Comparison of ENCODE assay signal across 17 cellular contexts in the genomic region with DNA sequence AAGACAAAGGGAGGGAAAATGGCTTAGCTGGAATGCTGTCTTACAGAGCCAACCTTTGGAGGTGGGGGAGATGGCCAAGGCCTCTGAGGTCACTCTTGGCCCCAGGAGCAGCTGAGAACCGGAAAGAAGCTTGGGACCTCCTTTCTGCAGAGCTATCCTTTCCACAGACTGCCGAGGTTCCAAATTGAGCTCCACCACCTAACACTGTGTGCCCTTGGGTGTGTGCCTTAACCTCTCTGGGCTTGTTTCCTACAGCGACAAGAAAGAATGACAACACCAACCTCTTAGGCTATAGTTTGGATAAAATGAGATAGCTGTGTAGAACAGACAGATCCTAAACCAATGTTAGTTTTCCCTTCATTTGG. TPM values are rescaled to one million over a fixed set of nuclear protein-coding genes. Genes with fewer than 3 reads are reported as not detected.
DNase-seq lines count a peak whose midpoint lies in the region; FAIRE-seq and TF ChIP-seq lines count a peak whose summit lies in the region.
"Had no signal": no experiment of that assay in that cellular context is flagged by ENCODE, and none has a peak within 500 bp of the region (broad histone marks: within the 10 kb centered on the region; RNA-seq: fewer than 3 reads in every experiment).

No MANE protein-coding gene starts in this region.

- H3F3A ChIP-seq in Loucy (ENCODE audit: low read depth), result no peaks in the 10 kb centered on the region

- H2AFZ ChIP-seq in Loucy (ENCODE audit: low read length) (no peak overlapping the region), neuron (ENCODE audit: low read depth, low read length) (peak overlapping the region; percentile 94), mammary epithelial cell (ENCODE audit: low read depth, low read length) (no peak overlapping the region)

- H3K9ac ChIP-seq in Loucy (ENCODE audit: low read depth, low read length, poor library complexity, severe bottlenecking) (no peak overlapping the region), mammary epithelial cell (ENCODE audit: insufficient read depth, low read length) (no peak overlapping the region)

- CTCF ChIA-PET in mammary epithelial cell (lab: Charles Lee; ENCODE audit: low non-redundant PET), result no interaction called here

- H3K4me3 ChIP-seq in Loucy (ENCODE audit: low read length, poor library complexity, severe bottlenecking) (no peak overlapping the region), neuron (ENCODE audit: low read length) (peak overlapping the region; percentile 51), mammary epithelial cell (replicated peaks in 1 of 3; ENCODE audit: insufficient read depth in 1 of 3, low read depth in 2 of 3, low read length in 3 of 3) (no peak overlapping the region)
- H3K4me3 ChIP-seq in effector memory CD4-positive, alpha-beta T cell (ENCODE audit: insufficient read depth, low read depth, low read length, poor library complexity, severe bottlenecking), result peak overlapping the region; percentile 2

- TF ChIP-seq POLR2A in GM12891 (IDR thresholded peaks at IDR 0.05; ENCODE audit: low read depth, low read length), result no peak

- H3K4me2 ChIP-seq in Loucy (ENCODE audit: low read depth, low read length, poor library complexity, severe bottlenecking), result peak overlapping the region; percentile 77
- H3K4me2 ChIP-seq in mammary epithelial cell (ENCODE audit: insufficient read depth, low read depth, low read length), result no peak overlapping the region

- H3K9me2 ChIP-seq in Loucy (replicated peaks; ENCODE audit: low read depth, low read length), result no peaks in the 10 kb centered on the region

- DNase-seq in GM12891 (ENCODE audit: insufficient read length, low spot score), result no peak
- no peak for DNase-seq in effector memory CD4-positive, alpha-beta T cell
- no peak for DNase-seq in AG08395 (ENCODE audit: low spot score)
- DNase-seq in mammary epithelial cell, result no peak
- DNase-seq in AML-193 (lab: John Stamatoyannopoulos, UW), result no peak
- DNase-seq: gastrocnemius medialis, OCI-M1 had no signal

- no peaks in the 10 kb centered on the region for H3K9me3 ChIP-seq in Loucy (ENCODE audit: insufficient read depth, low read depth, low read length)
- H3K9me3 ChIP-seq in effector memory CD4-positive, alpha-beta T cell (ENCODE audit: control insufficient read depth, low read length), result no peaks in the 10 kb centered on the region
- no peaks in the 10 kb centered on the region for H3K9me3 ChIP-seq in neuron (ENCODE audit: low read length)
- no peaks in the 10 kb centered on the region for H3K9me3 ChIP-seq in mammary epithelial cell (replicated peaks; ENCODE audit: insufficient read depth, low read length)
- H3K9me3 ChIP-seq: gastrocnemius medialis, transverse colon had no signal

- intact Hi-C loops in mammary epithelial cell (cut with micrococcal nuclease), result no loop called here

- H3K27ac ChIP-seq in effector memory CD4-positive, alpha-beta T cell (ENCODE audit: insufficient read depth, low read length, poor library complexity, severe bottlenecking), result no peak overlapping the region
- H3K27ac ChIP-seq in mammary epithelial cell (ENCODE audit: insufficient read depth, low read depth, low read length), result no peak overlapping the region
- H3K27ac ChIP-seq: gastrocnemius medialis, transverse colon had no signal

- dilution Hi-C loops in mammary epithelial cell (cut with HindIII; ENCODE audit: low sequenced_read_pairs), result no loop called here

- H3K27me3 ChIP-seq in Loucy (ENCODE audit: insufficient read depth, low read length, poor library complexity, severe bottlenecking) (no peaks in the 10 kb centered on the region), neuron (ENCODE audit: insufficient read depth, low read length) (peaks cover 5% of the 10 kb centered on the region), mammary epithelial cell (ENCODE audit: insufficient read depth, low read length) (peaks cover 25% of the 10 kb centered on the region)
- no peaks in the 10 kb centered on the region for H3K27me3 ChIP-seq in effector memory CD4-positive, alpha-beta T cell (replicated peaks; ENCODE audit: control insufficient read depth, insufficient read depth, low read length, poor library complexity, severe bottlenecking)

- BruUV-seq in mammary epithelial cell (replicated peaks; lab: Mats Ljungman, UMichigan), result no TSS peak

- 60% methylated on average over 3 of the region's 3 CpGs for WGBS in mammary epithelial cell (ENCODE audit: low coverage, missing lambda C conversion rate)

- H3K4me1 ChIP-seq in Loucy (ENCODE audit: insufficient read depth, low read length, poor library complexity, severe bottlenecking) (peaks cover 8% of the 10 kb centered on the region), neuron (ENCODE audit: insufficient read depth, low read length) (peaks cover 35% of the 10 kb centered on the region), mammary epithelial cell (ENCODE audit: insufficient read depth, low read length) (peaks cover 6% of the 10 kb centered on the region)
- H3K4me1 ChIP-seq in effector memory CD4-positive, alpha-beta T cell (ENCODE audit: control insufficient read depth, insufficient read depth, low read length, poor library complexity, severe bottlenecking), result peaks cover 11% of the 10 kb centered on the region

- H3K36me3 ChIP-seq in Loucy (ENCODE audit: insufficient read depth, low read length) (peaks cover 25% of the 10 kb centered on the region; the same call in 1 of the 2 replicates), neuron (ENCODE audit: insufficient read depth, low read length) (no peaks in the 10 kb centered on the region), mammary epithelial cell (ENCODE audit: insufficient read depth, low read length) (no peaks in the 10 kb centered on the region)
- peaks cover 9% of the 10 kb centered on the region for H3K36me3 ChIP-seq in effector memory CD4-positive, alpha-beta T cell (ENCODE audit: control insufficient read depth, insufficient read depth, low read length)

- H4K20me1 ChIP-seq in Loucy (ENCODE audit: insufficient read depth, low read length, poor library complexity, severe bottlenecking), result no peaks in the 10 kb centered on the region
- no peaks in the 10 kb centered on the region for H4K20me1 ChIP-seq in mammary epithelial cell (ENCODE audit: insufficient read depth, low read length)

- in situ Hi-C loops in mammary epithelial cell (cut with MboI; ENCODE audit: low sequenced_read_pairs in 2 of 2), result no loop called here

- TF ChIP-seq CTCF in Loucy (conservative IDR thresholded peaks at IDR 0.05; ENCODE audit: low read length) (no peak), mammary epithelial cell (conservative IDR thresholded peaks at IDR 0.05 in 1 of 2, IDR thresholded peaks at IDR 0.05 in 1 of 2; ENCODE audit: extremely low read depth in 1 of 2, insufficient read depth in 1 of 2, low read depth in 1 of 2, low read length in 2 of 2) (no peak)

- FAIRE-seq in GM12891 (lab: Jason Lieb, UNC), result peak; percentile 16
- FAIRE-seq: endometrium, G401.6, GM19239, keratinocyte had no signal

- H3K79me2 ChIP-seq in Loucy (ENCODE audit: insufficient read depth, low read length), result no peaks in the 10 kb centered on the region
- no peaks in the 10 kb centered on the region for H3K79me2 ChIP-seq in mammary epithelial cell (ENCODE audit: insufficient read depth, low read length)

TF ChIP-seq in GM12891, 5 proteins besides CTCF, POLR2A, EP300 and RAD21:
- TF ChIP-seq POU2F2 (IDR thresholded peaks at IDR 0.05; ENCODE audit: low read depth, low read length) (no peak), SPI1 (IDR thresholded peaks at IDR 0.05; ENCODE audit: low read depth, low read length) (no peak), POLR2AphosphoS5 (IDR thresholded peaks at IDR 0.05; ENCODE audit: low read depth, low read length) (no peak), TAF1 (IDR thresholded peaks at IDR 0.05; ENCODE audit: low read depth, low read length) (no peak), PAX5 (IDR thresholded peaks at IDR 0.05; ENCODE audit: insufficient read depth, low read length, severe bottlenecking) (no peak)

RNA-seq across cellular contexts. Expression of a gene that starts 23.2 kb away (rescaled TPM):
- polyA plus RNA-seq in GM12891 (2012; ENCODE audit: low read depth, missing spikeins), result not detected
- total RNA-seq in mammary epithelial cell, result under 1 TPM; 0.31 to 0.33 TPM
- 0.06 TPM for polyA plus RNA-seq in mammary epithelial cell
- polyA minus RNA-seq in mammary epithelial cell, result 0.21 TPM
- total RNA-seq: IMR-90 had no signal

RNA-seq across cellular contexts. Expression of a gene that starts 31.9 kb away (rescaled TPM):
- 6.2 TPM for polyA plus RNA-seq in GM12891 (2012; ENCODE audit: low read depth, missing spikeins)
- 1 to 10 TPM; 1.4 to 2.2 TPM for total RNA-seq in mammary epithelial cell
- 0.48 TPM for polyA plus RNA-seq in mammary epithelial cell
- polyA minus RNA-seq in mammary epithelial cell, result not detected

RNA-seq across cellular contexts. Expression of a gene that starts 47.0 kb away (rescaled TPM):
- 127 TPM for polyA plus RNA-seq in GM12891 (2012; ENCODE audit: low read depth, missing spikeins)
- total RNA-seq in mammary epithelial cell, result 10 to 100 TPM; 24.8 to 58.9 TPM
- polyA plus RNA-seq in mammary epithelial cell, result 124 TPM
- 173 TPM for polyA minus RNA-seq in mammary epithelial cell

RNA-seq across cellular contexts. Expression of a gene that starts 53.8 kb away (rescaled TPM):
- polyA plus RNA-seq in GM12891 (2012; ENCODE audit: low read depth, missing spikeins), result not detected
- not detected for total RNA-seq in mammary epithelial cell
- not detected for polyA plus RNA-seq in mammary epithelial cell
- polyA minus RNA-seq in mammary epithelial cell, result not detected
- total RNA-seq: activated naive CD4-positive, alpha-beta T cell treated with anti-CD3 and anti-CD28 coated beads, Interleukin-2, amount 50 U/mL, for 72 hours; IMR-90; renal cortical epithelial cell; transverse colon had no signal
- polyA plus RNA-seq: IMR-90, keratinocyte had no signal

RNA-seq across cellular contexts. Expression of a gene that starts 56.6 kb away (rescaled TPM):
- 74.8 TPM for polyA plus RNA-seq in GM12891 (2012; ENCODE audit: low read depth, missing spikeins)
- total RNA-seq in mammary epithelial cell, result 10 to 100 TPM; 22.7 to 27.6 TPM
- polyA plus RNA-seq in mammary epithelial cell, result 105 TPM
- 69.4 TPM for polyA minus RNA-seq in mammary epithelial cell

Comparison
In these comparisons a context has a peak if more than half of its experiments do, and no peak if none do; other contexts are left out.
1. H3K4me3 ChIP-seq: peak in effector memory CD4-positive, alpha-beta T cell (single experiment) and neuron (single experiment); none in Loucy (single experiment) and mammary epithelial cell (0 of 3).